Comparison of ENCODE assay signal across 8 cellular contexts in genomic region chr17:45149037-45149668, GRCh38. TPM values are rescaled to one million over a fixed set of nuclear protein-coding genes. Genes with fewer than 3 reads are reported as not detected.
DNase-seq lines count a peak whose midpoint lies in the region; ATAC-seq and TF ChIP-seq lines count a peak whose summit lies in the region.

No MANE protein-coding gene starts in this region.

- peak overlapping the region; percentile 99 for H3K27ac Mint-ChIP-seq in activated CD4-positive, alpha-beta T cell treated with anti-CD3 and anti-CD28 coated beads, Interleukin-2, amount 10 ng/mL, durations not matched to agents 24 days and 14 days

- H4K20me1 ChIP-seq in DND-41 (ENCODE audit: insufficient read depth, low read length), result peaks cover 22% of the 10 kb centered on the region; the same call in 1 of the 2 replicates

- H3K27me3 Mint-ChIP-seq in activated CD4-positive, alpha-beta T cell treated with anti-CD3 and anti-CD28 coated beads, Interleukin-2, amount 10 ng/mL, durations not matched to agents 24 days and 14 days, result peaks cover 3% of the 10 kb centered on the region

- peak overlapping the region; percentile 91 for H3K4me2 ChIP-seq in DND-41 (ENCODE audit: insufficient read depth, low read length)

- peak overlapping the region; percentile 88 for H3K27ac ChIP-seq in DND-41 (ENCODE audit: low read length)
- H3K27ac ChIP-seq in colonic mucosa, result peak overlapping the region; percentile 96

- TF ChIP-seq CTCF in DND-41 (IDR thresholded peaks at IDR 0.05; ENCODE audit: borderline replicate concordance, extremely low read depth, low read length, poor library complexity, severe bottlenecking), result peak; percentile 95
- TF ChIP-seq CTCF in colonic mucosa (IDR thresholded peaks at IDR 0.05), result peak; percentile 90

- H3K9me3 Mint-ChIP-seq in activated CD4-positive, alpha-beta T cell treated with anti-CD3 and anti-CD28 coated beads, Interleukin-2, amount 10 ng/mL, durations not matched to agents 24 days and 14 days, result no peaks in the 10 kb centered on the region

- peaks cover 27% of the 10 kb centered on the region for H3K36me3 Mint-ChIP-seq in activated CD4-positive, alpha-beta T cell treated with anti-CD3 and anti-CD28 coated beads, Interleukin-2, amount 10 ng/mL, durations not matched to agents 24 days and 14 days (ENCODE audit: low read depth)

- H3K27me3 ChIP-seq in DND-41 (ENCODE audit: insufficient read depth, low read length, poor library complexity) (no peaks in the 10 kb centered on the region), colonic mucosa (no peaks in the 10 kb centered on the region)

- peak; percentile 86 for DNase-seq in DND-41
- DNase-seq in NCI-H524 treated with DMSO at 0.1 percent for 48 hours (lab: John Stamatoyannopoulos, UW), result peak; percentile 76
- DNase-seq in activated CD4-positive, alpha-beta T cell treated with anti-CD3 and anti-CD28 coated beads, Interleukin-2, amount 10 ng/mL, durations not matched to agents 24 days and 14 days, result peak; percentile 93
- DNase-seq in colonic mucosa, result peak; percentile 92
- peak; percentile 88 for DNase-seq in kidney tubule cell (ENCODE audit: low spot score)
- peak; percentile 72 for DNase-seq in stimulated activated CD4-positive, alpha-beta T cell treated with anti-CD3 and anti-CD28 coated beads, Interleukin-1b, Interleukin-23, amount 100 ng/mL, for 48 hours

- ATAC-seq in DND-41 (ENCODE audit: insufficient read depth, low read depth), result peak; percentile 44
- peak; percentile 30 for ATAC-seq in HG03066 (IDR thresholded peaks at IDR 0.05; ENCODE audit: low read depth, unreplicated experiment)
- no peak for ATAC-seq in GM21367 (IDR thresholded peaks at IDR 0.05; ENCODE audit: unreplicated experiment)

- H3K4me1 ChIP-seq in DND-41 (ENCODE audit: insufficient read depth, low read length), result peaks cover 38% of the 10 kb centered on the region
- peaks cover 15% of the 10 kb centered on the region for H3K4me1 ChIP-seq in colonic mucosa

- H3K9me3 ChIP-seq in DND-41 (ENCODE audit: insufficient read depth, low read length, severe bottlenecking), result no peaks in the 10 kb centered on the region
- H3K9me3 ChIP-seq in colonic mucosa, result no peaks in the 10 kb centered on the region

- peaks cover 44% of the 10 kb centered on the region for H3K4me1 Mint-ChIP-seq in activated CD4-positive, alpha-beta T cell treated with anti-CD3 and anti-CD28 coated beads, Interleukin-2, amount 10 ng/mL, durations not matched to agents 24 days and 14 days

- H3K4me3 ChIP-seq in DND-41 (ENCODE audit: low read depth in 1 of 2, low read length in 2 of 2) (peak overlapping the region; percentile 72 to 86), colonic mucosa (peak overlapping the region; percentile 65)

- H3K4me3 Mint-ChIP-seq in activated CD4-positive, alpha-beta T cell treated with anti-CD3 and anti-CD28 coated beads, Interleukin-2, amount 10 ng/mL, durations not matched to agents 24 days and 14 days, result peak overlapping the region; percentile 98

- peaks cover 52% of the 10 kb centered on the region for H3K79me2 ChIP-seq in DND-41 (ENCODE audit: insufficient read depth, low read length)

- peak overlapping the region; percentile 73 for H3K9ac ChIP-seq in DND-41 (ENCODE audit: low read depth, low read length)
- H3K9ac ChIP-seq in colonic mucosa (ENCODE audit: low read depth in 2 of 2, low read length in 2 of 2), result peak overlapping the region; percentile 85 to 89

- H2AFZ ChIP-seq in DND-41 (ENCODE audit: low read depth, low read length), result peak overlapping the region; percentile 66

- intact Hi-C loops in activated CD4-positive, alpha-beta T cell treated with anti-CD3 and anti-CD28 coated beads, Interleukin-2, amount 10 ng/mL, durations not matched to agents 24 days and 14 days (cut with micrococcal nuclease), result loop anchor here (2.0 to 5.0 kb wide), 4 partner anchors 72 to 168 kb away; partner anchors contain the start of genes FMNL1, MAP3K14 and NMT1
- intact Hi-C loops in colonic mucosa (cut with DNase I), result no loop called here

- H3K36me3 ChIP-seq in DND-41 (ENCODE audit: insufficient read depth, low read length) (no peaks in the 10 kb centered on the region; the same call in 1 of the 2 replicates), colonic mucosa (no peaks in the 10 kb centered on the region)

RNA-seq across cellular contexts. Expression of gene HEXIM1, which starts 0.9 kb away (rescaled TPM):
- total RNA-seq in activated CD4-positive, alpha-beta T cell treated with anti-CD3 and anti-CD28 coated beads, Interleukin-2, amount 10 ng/mL, durations not matched to agents 24 days and 14 days, result 47.3 and 48.0 TPM in 2 replicates
- 10 to 100 TPM; 37.0 to 38.4 TPM for total RNA-seq in colonic mucosa

RNA-seq across cellular contexts. Expression of gene HEXIM2, which starts 12.5 kb away (rescaled TPM):
- total RNA-seq in activated CD4-positive, alpha-beta T cell treated with anti-CD3 and anti-CD28 coated beads, Interleukin-2, amount 10 ng/mL, durations not matched to agents 24 days and 14 days, result 6.7 and 7.0 TPM in 2 replicates
- total RNA-seq in colonic mucosa, result 1 to 10 TPM; 7.2 to 8.1 TPM

RNA-seq across cellular contexts. Expression of gene ACBD4, which starts 13.7 kb away (rescaled TPM):
- total RNA-seq in activated CD4-positive, alpha-beta T cell treated with anti-CD3 and anti-CD28 coated beads, Interleukin-2, amount 10 ng/mL, durations not matched to agents 24 days and 14 days, result 13.5 and 14.7 TPM in 2 replicates
- 10 to 100 TPM; 13.0 to 16.6 TPM for total RNA-seq in colonic mucosa

RNA-seq across cellular contexts. Expression of gene PLCD3, which starts 16.8 kb away (rescaled TPM):
- total RNA-seq in activated CD4-positive, alpha-beta T cell treated with anti-CD3 and anti-CD28 coated beads, Interleukin-2, amount 10 ng/mL, durations not matched to agents 24 days and 14 days, result 4.9 and 5.8 TPM in 2 replicates
- total RNA-seq in colonic mucosa, result 100 to 1,000 TPM; 300 to 312 TPM
